In the genomic region with DNA sequence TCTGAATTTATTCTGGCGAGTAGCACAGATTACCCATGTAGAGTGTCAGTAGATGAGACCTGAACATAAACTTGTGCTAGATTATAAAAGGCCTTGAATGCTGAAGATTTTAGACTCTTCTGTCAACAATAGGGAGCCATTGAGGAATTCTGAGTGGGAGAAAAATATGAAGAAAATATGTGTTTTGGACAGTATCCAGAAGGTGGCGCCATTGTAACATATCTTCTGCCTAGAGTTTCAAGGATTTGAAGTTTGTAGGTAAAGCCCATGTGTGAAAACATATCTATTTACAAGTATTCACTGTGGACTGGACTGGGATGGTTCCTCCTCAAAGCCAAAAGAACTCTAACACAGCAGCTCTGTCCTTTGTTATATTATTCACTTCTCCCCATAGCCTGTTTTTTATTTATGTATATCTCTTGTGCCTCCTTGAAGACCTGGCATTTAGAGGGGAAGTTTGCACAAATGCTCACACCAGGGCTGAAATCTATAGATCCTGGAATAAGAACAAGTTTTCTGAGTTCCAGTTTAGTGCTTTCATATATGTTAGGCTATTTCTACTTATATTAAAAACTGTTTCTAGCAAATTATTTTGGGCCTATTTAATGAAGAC, we compare ENCODE assay signal across 1 cellular context.
TF ChIP-seq lines count a peak whose summit lies in the region.

No MANE protein-coding gene starts in this region.

TF ChIP-seq in IMR-90, 13 proteins besides CTCF, POLR2A, EP300 and RAD21:
- TF ChIP-seq MAFK (IDR thresholded peaks at IDR 0.05; ENCODE audit: low read depth, low read length) (no peak), SMC3 (IDR thresholded peaks at IDR 0.05; ENCODE audit: low read depth, low read length) (peak; percentile 66)
